1 cellular context compared by ENCODE assay signal in genomic region chrX:19958530-19959486, GRCh38.
A peak's percentile ranks its signal among the peaks of the same experiment; 100 is the strongest.
TF ChIP-seq lines count a peak whose summit lies in the region.

No MANE protein-coding gene starts in this region.

TF ChIP-seq in K562, 482 proteins besides CTCF, POLR2A, EP300 and RAD21:
- 0 out of 2 replicates have a peak, but pooled peaks have one; percentile 10 for TF ChIP-seq MAFG (tag; conservative IDR thresholded peaks at IDR 0.05)
- TF ChIP-seq ZNF644 (tag; IDR thresholded peaks at IDR 0.05; ENCODE audit: low read depth): no peak
- no peak for TF ChIP-seq ZNF316 (IDR thresholded peaks at IDR 0.05)
- TF ChIP-seq EP400 (IDR thresholded peaks at IDR 0.05): no peak
- no peak for TF ChIP-seq MLLT1 (IDR thresholded peaks at IDR 0.05)
- no peak for TF ChIP-seq ELK3 (CRISPR knock-in tag; IDR thresholded peaks at IDR 0.05)
- TF ChIP-seq MEF2A (IDR thresholded peaks at IDR 0.05; ENCODE audit: control insufficient read depth, low read depth, low read length): no peak
- TF ChIP-seq KDM1A (IDR thresholded peaks at IDR 0.05): no peak
- TF ChIP-seq NFE2 (IDR thresholded peaks at IDR 0.05; ENCODE audit: low read depth): peak; percentile 52; the same call in 1 of the 2 replicates
- TF ChIP-seq KLF16 (IDR thresholded peaks at IDR 0.05): no peak
- no peak for TF ChIP-seq TAL1 (IDR thresholded peaks at IDR 0.05)
- no peak for TF ChIP-seq DMBX1 (CRISPR knock-in tag; IDR thresholded peaks at IDR 0.05; ENCODE audit: borderline replicate concordance)
- no peak for TF ChIP-seq DLX4 (CRISPR knock-in tag; IDR thresholded peaks at IDR 0.05)
- TF ChIP-seq DEAF1 (CRISPR knock-in tag; IDR thresholded peaks at IDR 0.05): no peak
TF ChIP-seq in K562: peak in this region for 2.
